ENCODE assay signal across 8 cellular contexts in the genomic region with DNA sequence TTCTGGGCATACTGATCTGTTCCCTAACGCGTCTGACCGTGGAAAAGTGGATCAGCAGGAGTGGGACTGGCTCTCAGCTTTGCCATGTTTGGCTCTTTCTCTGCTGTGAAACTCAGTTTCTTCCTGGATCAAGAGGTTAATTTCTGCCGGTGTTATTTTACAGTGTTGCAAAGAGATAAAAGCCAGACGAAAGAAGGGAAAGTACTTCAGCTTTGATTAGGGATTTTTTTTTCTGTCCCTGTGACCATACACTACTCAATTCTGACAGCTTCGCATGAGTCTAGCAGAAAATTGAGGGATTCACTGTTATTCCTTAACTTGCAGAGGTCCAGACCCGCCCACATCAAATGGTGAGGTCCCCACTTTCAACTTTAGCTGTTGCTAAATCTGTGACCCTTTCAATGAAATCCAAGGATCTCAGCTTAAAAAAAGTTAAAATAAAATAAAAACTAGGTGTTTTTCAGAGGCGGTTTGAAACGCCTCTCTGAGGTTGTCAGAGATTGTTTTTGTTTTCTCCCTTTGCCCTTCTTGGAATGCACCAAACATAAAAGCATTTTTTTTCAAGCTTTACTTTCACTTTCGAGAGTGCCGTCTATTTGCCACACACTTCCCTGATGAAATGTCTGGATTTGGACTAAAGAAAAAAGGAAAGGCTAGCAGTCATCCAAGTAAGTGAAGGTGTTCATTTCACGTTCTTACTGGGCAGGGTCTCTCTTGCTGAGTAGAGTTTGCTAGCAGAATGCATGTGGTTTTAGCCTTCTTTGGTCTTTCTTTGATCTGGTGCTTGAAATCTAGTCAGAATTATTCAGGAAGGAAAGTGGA. TPM values are rescaled to one million over a fixed set of nuclear protein-coding genes. Genes with fewer than 3 reads are reported as not detected.
DNase-seq lines count a peak whose midpoint lies in the region; ATAC-seq and TF ChIP-seq lines count a peak whose summit lies in the region.

TLR3 (plus strand) TSS at position 576 of the 822 bp plus-strand sequence. CDS start 7,464 bp downstream, outside the sequence.

- H3K4me1 Mint-ChIP-seq in mesothelial cell of epicardium: peaks cover 19% of the 10 kb centered on the region

- H3K27ac Mint-ChIP-seq in mesothelial cell of epicardium: peak within 1 kb of the TSS; percentile 80

- H3K36me3 Mint-ChIP-seq in mesothelial cell of epicardium: peaks cover 7% of the 10 kb centered on the region

- peak within 1 kb of the TSS; percentile 62 for H3K4me3 Mint-ChIP-seq in mesothelial cell of epicardium

- H3K9me3 Mint-ChIP-seq in mesothelial cell of epicardium: peaks cover 6% of the 10 kb centered on the region

- no peaks in the 10 kb centered on the region for H3K4me1 ChIP-seq in uterus

- H3K36me3 ChIP-seq in uterus: no peaks in the 10 kb centered on the region

- DNase-seq in GM12865 (ENCODE audit: low read depth): no peak
- peak; percentile 16 for DNase-seq in NB4 (ENCODE audit: low read depth)
- DNase-seq in cerebellar cortex (ENCODE audit: low spot score): peak; percentile 11
- DNase-seq in mesothelial cell of epicardium (ENCODE audit: low spot score in 2 of 2, unreplicated experiment in 2 of 2): no peak
- DNase-seq in uterus: no peak
- no peak for DNase-seq in NCI-H2227 treated with DMSO at 0.1 percent for 48 hours (lab: John Stamatoyannopoulos, UW)
- no peak for DNase-seq in NCI-H524 (lab: John Stamatoyannopoulos, UW)

- TF ChIP-seq CTCF in GM12865 (IDR thresholded peaks at IDR 0.05; ENCODE audit: insufficient read depth, low read depth, low read length, missing control alignments) (no peak), NB4 (IDR thresholded peaks at IDR 0.05; ENCODE audit: low read depth, low read length) (no peak), mesothelial cell of epicardium (IDR thresholded peaks at IDR 0.05; ENCODE audit: unreplicated experiment) (no peak), uterus (IDR thresholded peaks at IDR 0.05) (no peak)

- no peaks in the 10 kb centered on the region for H3K27me3 ChIP-seq in uterus

- H3K4me3 ChIP-seq in GM12865 (ENCODE audit: low read depth, low read length) (peak within 1 kb of the TSS; percentile 38), NB4 (ENCODE audit: low read depth, low read length) (peak within 1 kb of the TSS; percentile 68), uterus (peak within 1 kb of the TSS; percentile 48 to 53)

- intact Hi-C loops in uterus (cut with DNase I; ENCODE audit: low total_unique reads): no loop called here

- H3K27me3 Mint-ChIP-seq in mesothelial cell of epicardium (ENCODE audit: low read depth): no peaks in the 10 kb centered on the region

- no peaks in the 10 kb centered on the region for H3K9me3 ChIP-seq in uterus

- no peak for TF ChIP-seq POLR2A in NB4 (IDR thresholded peaks at IDR 0.05; ENCODE audit: extremely low read depth, insufficient read length)
- peak in 1 of 2 donors; percentile 9 for TF ChIP-seq POLR2A in uterus (IDR thresholded peaks at IDR 0.05)

- no peak for ATAC-seq in GM21529 (IDR thresholded peaks at IDR 0.05; ENCODE audit: unreplicated experiment)

- H3K27ac ChIP-seq in uterus: peak within 1 kb of the TSS; percentile 75 to 79

RNA-seq across cellular contexts. Expression of gene TLR3, which starts in this region (rescaled TPM):
- total RNA-seq in mesothelial cell of epicardium: 9.1 to 9.3 TPM (median 9.2 TPM) in 3 replicates
- 10 to 100 TPM in 1 of 4 donors, 1 to 10 TPM in 3; 2.9 to 12.6 (median 8.6) TPM for total RNA-seq in uterus

Comparison
In these comparisons a context has a peak if more than half of its experiments do, and no peak if none do; other contexts are left out.
1. DNase-seq: peak in NB4 (single experiment) and cerebellar cortex (single experiment); none in GM12865 (single experiment), mesothelial cell of epicardium (0 of 2), uterus (0 of 2), NCI-H2227 treated with DMSO at 0.1 percent for 48 hours (single experiment) and NCI-H524 (0 of 2).
2. Peak in every context shown above with its lines, with median percentiles within 50 percentile points of each other: H3K4me3 ChIP-seq.